ENCODE assay signal across 19 cellular contexts in genomic region chr18:48582946-48583345, GRCh38. TPM values are rescaled to one million over a fixed set of nuclear protein-coding genes. Genes with fewer than 3 reads are reported as not detected.
DNase-seq lines count a peak whose midpoint lies in the region; ATAC-seq and TF ChIP-seq lines count a peak whose summit lies in the region.
"Had no signal": no experiment of that assay in that cellular context is flagged by ENCODE, and none has a peak within 500 bp of the region (broad histone marks: within the 10 kb centered on the region; RNA-seq: fewer than 3 reads in every experiment).

No MANE protein-coding gene starts in this region.

- no peak overlapping the region for H3K9ac ChIP-seq in mesendoderm (ENCODE audit: low read length)
- H3K9ac ChIP-seq: GM23248 had no signal

- H2AK5ac ChIP-seq in mesendoderm (ENCODE audit: low read length): no peak overlapping the region

- no peak overlapping the region for H3K23ac ChIP-seq in mesendoderm (ENCODE audit: low read length)

- no peak overlapping the region for H3K56ac ChIP-seq in mesendoderm (ENCODE audit: low read length)

- peaks cover 13% of the 10 kb centered on the region for H3K36me3 Mint-ChIP-seq in chondrocyte (ENCODE audit: low read depth)

- H2BK15ac ChIP-seq in mesendoderm (replicated peaks; ENCODE audit: low read depth): no peak overlapping the region

- H4K20me1 ChIP-seq in osteoblast (ENCODE audit: insufficient read depth, low read length): peaks cover 89% of the 10 kb centered on the region

- no peak overlapping the region for H3K18ac ChIP-seq in mesendoderm (ENCODE audit: low read length)

- H3K27ac ChIP-seq in mesendoderm (ENCODE audit: low read depth, low read length): no peak overlapping the region
- no peak overlapping the region for H3K27ac ChIP-seq in aorta (ENCODE audit: low read depth in 1 of 2, low read length in 2 of 2)
- H3K27ac ChIP-seq in osteoblast (ENCODE audit: low read depth, low read length): no peak overlapping the region
- H3K27ac ChIP-seq: C4-2B, GM23248, HL-60 had no signal

- no peak overlapping the region for H2BK5ac ChIP-seq in mesendoderm (ENCODE audit: low read length)

- peaks cover 6% of the 10 kb centered on the region for H3K9me3 Mint-ChIP-seq in chondrocyte (ENCODE audit: low read depth)
- H3K9me3 Mint-ChIP-seq: CD4-positive, alpha-beta T cell had no signal

- no peak overlapping the region for H2BK120ac ChIP-seq in mesendoderm (ENCODE audit: low read depth, low read length)

- H2AFZ ChIP-seq in osteoblast (ENCODE audit: low read length): no peak overlapping the region
- H2AFZ ChIP-seq: GM23248 had no signal

- no peak overlapping the region for H3K4ac ChIP-seq in mesendoderm (ENCODE audit: low read depth, low read length)

- DNase-seq in chondrocyte (ENCODE audit: low spot score) (no peak), mesendoderm (peak; percentile 62), posterior vena cava (ENCODE audit: low spot score) (peak; percentile 60), aorta (peak; percentile 32 to 41), NCI-H1930 (lab: John Stamatoyannopoulos, UW) (no peak), osteoblast (ENCODE audit: insufficient read length, low spot score, missing footprints) (no peak), T-helper 1 cell (no peak)
- DNase-seq: ACHN; BE2C; Calu3; CD4-positive, alpha-beta T cell; DND-41 had no signal

- peaks cover 11% of the 10 kb centered on the region for H3K79me1 ChIP-seq in mesendoderm (ENCODE audit: low read length)

- no peak overlapping the region for H4K8ac ChIP-seq in mesendoderm (ENCODE audit: low read depth, low read length)

- TF ChIP-seq CTCF in chondrocyte (IDR thresholded peaks at IDR 0.05) (no peak), osteoblast (IDR thresholded peaks at IDR 0.05; ENCODE audit: extremely low read depth, low read depth, low read length) (no peak)

- H4K5ac ChIP-seq in mesendoderm (ENCODE audit: low read length): no peak overlapping the region

- intact Hi-C loops in posterior vena cava (cut with DNase I) (no loop called here), aorta (cut with DNase I) (no loop called here)

- H3K36me3 ChIP-seq in mesendoderm (ENCODE audit: control insufficient read depth, insufficient read depth, low read length): no peaks in the 10 kb centered on the region
- no peaks in the 10 kb centered on the region for H3K36me3 ChIP-seq in aorta (ENCODE audit: control insufficient read depth in 1 of 2, insufficient read depth in 2 of 2, low read length in 1 of 2)
- H3K36me3 ChIP-seq in osteoblast (ENCODE audit: insufficient read depth, low read length): peaks cover 2% of the 10 kb centered on the region
- H3K36me3 ChIP-seq: BE2C, HAP-1 had no signal

- H3K27ac Mint-ChIP-seq in chondrocyte (ENCODE audit: unreplicated experiment): peak overlapping the region; percentile 79
- H3K27ac Mint-ChIP-seq: CD4-positive, alpha-beta T cell had no signal

- H3K9me3 ChIP-seq in aorta (ENCODE audit: control insufficient read depth, low read length): no peaks in the 10 kb centered on the region
- H3K9me3 ChIP-seq in osteoblast (ENCODE audit: low read depth, low read length): no peaks in the 10 kb centered on the region
- H3K9me3 ChIP-seq: BE2C, HAP-1 had no signal

- H3K4me2 ChIP-seq in mesendoderm (ENCODE audit: low read length): no peak overlapping the region
- H3K4me2 ChIP-seq in osteoblast (ENCODE audit: insufficient read depth, low read length): no peak overlapping the region

- no peak overlapping the region for H3K4me3 Mint-ChIP-seq in chondrocyte (ENCODE audit: unreplicated experiment)
- H3K4me3 Mint-ChIP-seq: CD4-positive, alpha-beta T cell had no signal

- no CpG with 5 or more reads among the region's 2 CpGs for WGBS in mesendoderm (ENCODE audit: extremely low coverage, insufficient coverage, low lambda C conversion rate)
- 97 to 98% methylated on average over 2 of the region's 2 CpGs for WGBS in aorta, 2 donors

- H3K4me1 ChIP-seq in mesendoderm (ENCODE audit: control insufficient read depth, low read depth, low read length) (peaks cover 22% of the 10 kb centered on the region), aorta (ENCODE audit: control insufficient read depth in 1 of 2, insufficient read depth in 2 of 2, low read length in 2 of 2) (peaks cover 0 to 2% of the 10 kb centered on the region in 2 donors), osteoblast (ENCODE audit: insufficient read depth, low read length) (no peaks in the 10 kb centered on the region)
- H3K4me1 ChIP-seq: BE2C, HAP-1 had no signal

- H3K4me3 ChIP-seq in mesendoderm (ENCODE audit: low read length) (no peak overlapping the region), aorta (ENCODE audit: low read length in 2 of 2) (no peak overlapping the region), osteoblast (ENCODE audit: insufficient read depth, low read length) (no peak overlapping the region)
- H3K4me3 ChIP-seq: GM12878, GM23248, HAP-1, K562 had no signal

- H3K27me3 ChIP-seq in mesendoderm (ENCODE audit: insufficient read depth, low read length, poor library complexity) (no peaks in the 10 kb centered on the region), aorta (ENCODE audit: control insufficient read depth in 1 of 2, insufficient read depth in 2 of 2, low read length in 1 of 2) (no peaks in the 10 kb centered on the region), osteoblast (ENCODE audit: insufficient read depth, low read length) (no peaks in the 10 kb centered on the region)
- H3K27me3 ChIP-seq: BE2C had no signal

- ATAC-seq in aorta (ENCODE audit: low FRiP score): no peak
- no peak for ATAC-seq in HG02884 (IDR thresholded peaks at IDR 0.05; ENCODE audit: unreplicated experiment)
- ATAC-seq: GM12878, K562 had no signal

- H3K27me3 Mint-ChIP-seq in chondrocyte (ENCODE audit: low read depth): no peaks in the 10 kb centered on the region
- H3K27me3 Mint-ChIP-seq: CD4-positive, alpha-beta T cell had no signal

- H3K4me1 Mint-ChIP-seq in chondrocyte (ENCODE audit: low read depth): peaks cover 88% of the 10 kb centered on the region

- H3K79me2 ChIP-seq in mesendoderm (ENCODE audit: control insufficient read depth, insufficient read depth, low read length) (no peaks in the 10 kb centered on the region), osteoblast (ENCODE audit: insufficient read depth, low read length) (peaks cover 91% of the 10 kb centered on the region)

RNA-seq across cellular contexts. Expression of gene CTIF, which starts 44.1 kb away (rescaled TPM):
- total RNA-seq in chondrocyte (173 to 236 TPM (median 184 TPM) in 3 replicates), posterior vena cava (100 to 1,000 TPM in 1 of 2 donors, 10 to 100 TPM in 1; 87.8 to 116 TPM), aorta (100 to 1,000 TPM in 1 of 2 donors, 10 to 100 TPM in 1; 87.1 to 113 TPM), osteoblast (58.6 and 65.9 TPM in 2 replicates)
- polyA plus RNA-seq in mesendoderm (2013, experiment 1 of 2): 11.5 TPM
- 14.5 TPM for polyA plus RNA-seq in mesendoderm (2013, experiment 2 of 2)
- 10 to 100 TPM; 14.4 to 99.7 TPM for polyA plus RNA-seq in aorta

Comparison
In these comparisons a context has a peak if more than half of its experiments do, and no peak if none do; other contexts are left out.
1. DNase-seq: peak in mesendoderm (single experiment), posterior vena cava (single experiment) and aorta (2 of 2); none in chondrocyte (single experiment), NCI-H1930 (0 of 2), osteoblast (single experiment) and T-helper 1 cell (0 of 5).